39 cellular contexts compared by ENCODE assay signal in the genomic region with DNA sequence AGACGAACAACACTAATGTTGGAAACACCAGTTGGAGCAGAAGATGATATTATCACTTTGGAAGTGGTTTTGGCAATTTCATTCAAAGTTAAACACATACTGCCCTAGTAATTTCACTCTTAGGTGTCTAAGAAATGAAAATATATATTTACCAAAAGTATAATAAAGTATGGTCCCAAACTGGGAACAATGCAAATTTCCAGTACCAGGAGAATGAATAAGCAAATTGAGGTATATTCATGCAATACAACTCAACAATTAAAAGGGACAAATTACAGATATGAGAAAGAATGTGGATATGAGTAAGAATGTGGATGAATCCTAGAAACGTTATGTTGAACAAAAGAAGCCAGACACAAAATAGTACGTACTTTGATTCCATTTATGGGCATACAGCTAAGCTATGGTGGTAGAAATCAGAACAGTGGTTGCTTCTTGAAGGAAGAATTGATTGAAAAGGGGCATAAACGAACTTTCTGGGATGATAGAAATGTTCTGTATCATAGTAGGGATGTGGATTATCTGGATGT. TPM values are rescaled to one million over a fixed set of nuclear protein-coding genes. Genes with fewer than 3 reads are reported as not detected.
DNase-seq lines count a peak whose midpoint lies in the region; ATAC-seq and TF ChIP-seq lines count a peak whose summit lies in the region.
"Had no signal": no experiment of that assay in that cellular context is flagged by ENCODE, and none has a peak within 500 bp of the region (broad histone marks: within the 10 kb centered on the region; RNA-seq: fewer than 3 reads in every experiment).

No MANE protein-coding gene starts in this region.

- in situ Hi-C loops in brain microvascular endothelial cell (cut with HindIII; ENCODE audit: low pct_ligation_motif_present, low sequenced_read_pairs), result no loop called here

- peak; percentile 2 for DNase-seq in AG08395 (ENCODE audit: low spot score)
- DNase-seq in LHCN-M2 (ENCODE audit: low read depth), result peak; percentile 1
- no peak for DNase-seq in brain microvascular endothelial cell
- peak; percentile 46 for DNase-seq in foreskin melanocyte
- DNase-seq in DMS 273 (lab: John Stamatoyannopoulos, UW; ENCODE audit: unreplicated experiment), result no peak
- DNase-seq in activated CD8-positive, alpha-beta T cell treated with anti-CD3 and anti-CD28 coated beads, Interleukin-2, amount 10 ng/mL, durations not matched to agents 7 days and 5 days, result no peak
- no peak for DNase-seq in activated CD4-positive, alpha-beta T cell treated with anti-CD3 and anti-CD28 coated beads for 36 hours
- DNase-seq: activated CD4-positive, alpha-beta T cell treated with anti-CD3 and anti-CD28 coated beads, Interleukin-2, amount 50 U/mL, for 48 hours; activated naive CD4-positive, alpha-beta T cell treated with Interleukin-2 at 50 U/mL for 16 hours; adrenal gland; CD4-positive, CD25-positive, alpha-beta regulatory T cell; effector CD8-positive, alpha-beta T cell; KG1; left colon; mucosa of descending colon; NCI-H1417 treated with DMSO at 0.1 percent for 48 hours; NCI-H2029 treated with DMSO at 0.1 percent for 48 hours; NCI-H2227 treated with DMSO at 0.1 percent for 48 hours; NCI-H526 treated with DMSO at 0.1 percent for 48 hours; NK-92 treated with Interleukin-12 subunit alpha and Interleukin-12 subunit beta, amount 100 ng/mL, for 24 hours; pancreas; PC-3; stimulated activated CD4-positive, alpha-beta T cell treated with anti-CD3 and anti-CD28 coated beads, Interleukin-1b, Interleukin-23, amount 100 ng/mL, for 48 hours; stimulated activated naive CD8-positive, alpha-beta T cell treated with anti-CD3 and anti-CD28 coated beads, Interleukin-15, Interleukin-2, amounts not matched to agents 100 U/mL and 50 U/mL, for 24 hours; T-helper 17 cell had no signal

- no peak overlapping the region for H3K27ac Mint-ChIP-seq in activated CD8-positive, alpha-beta T cell treated with anti-CD3 and anti-CD28 coated beads, Interleukin-2, amount 10 ng/mL, durations not matched to agents 7 days and 5 days
- H3K27ac Mint-ChIP-seq in activated CD4-positive, alpha-beta T cell treated with anti-CD3 and anti-CD28 coated beads for 36 hours, result no peak overlapping the region
- H3K27ac Mint-ChIP-seq: activated T-helper 1 cell treated with anti-CD3 and anti-CD28 coated beads, Interleukin-12 subunit alpha, Interleukin-12 subunit beta, Interleukin-2, Interleukin-4 antibody, amounts not matched to agents 30 ng/mL and 10 ng/mL and 1 ng/mL, durations not matched to agents 14 hours and 24 hours and 36 hours; CD4-positive, CD25-positive, alpha-beta regulatory T cell; T-helper 17 cell had no signal

- TF ChIP-seq CTCF in brain microvascular endothelial cell (IDR thresholded peaks at IDR 0.05; ENCODE audit: low read depth, low read length, missing control alignments), result no peak

- CTCF ChIA-PET in activated CD8-positive, alpha-beta T cell treated with anti-CD3 and anti-CD28 coated beads, Interleukin-2, amount 10 ng/mL, durations not matched to agents 7 days and 5 days (lab: Charles Lee), result interaction anchor here (0.7 kb wide), 1 partner anchor 10 kb away, joined by 3 read pairs; the partner anchor contains the start of gene ELMOD2
- CTCF ChIA-PET in activated CD4-positive, alpha-beta T cell treated with anti-CD3 and anti-CD28 coated beads for 36 hours (lab: Charles Lee), result interaction anchor here (0.6 kb wide), 1 partner anchor 174 kb away, joined by 3 read pairs; no protein-coding TSS in a partner anchor

- no peaks in the 10 kb centered on the region for H3K9me3 Mint-ChIP-seq in activated CD8-positive, alpha-beta T cell treated with anti-CD3 and anti-CD28 coated beads, Interleukin-2, amount 10 ng/mL, durations not matched to agents 7 days and 5 days (ENCODE audit: insufficient read depth)
- H3K9me3 Mint-ChIP-seq in activated CD4-positive, alpha-beta T cell treated with anti-CD3 and anti-CD28 coated beads for 36 hours (ENCODE audit: low read depth), result no peaks in the 10 kb centered on the region
- H3K9me3 Mint-ChIP-seq: activated T-helper 1 cell treated with anti-CD3 and anti-CD28 coated beads, Interleukin-12 subunit alpha, Interleukin-12 subunit beta, Interleukin-2, Interleukin-4 antibody, amounts not matched to agents 30 ng/mL and 10 ng/mL and 1 ng/mL, durations not matched to agents 14 hours and 24 hours and 36 hours; CD4-positive, CD25-positive, alpha-beta regulatory T cell; natural killer cell treated with Interleukin-12 subunit alpha and Interleukin-12 subunit beta and Interleukin-15 and Interleukin-18, amount 100 ng/mL, for 72 hours had no signal

- peaks cover 4% of the 10 kb centered on the region for H3K4me1 Mint-ChIP-seq in activated CD8-positive, alpha-beta T cell treated with anti-CD3 and anti-CD28 coated beads, Interleukin-2, amount 10 ng/mL, durations not matched to agents 7 days and 5 days (ENCODE audit: low read depth)
- H3K4me1 Mint-ChIP-seq in activated CD4-positive, alpha-beta T cell treated with anti-CD3 and anti-CD28 coated beads for 36 hours, result no peaks in the 10 kb centered on the region

- peaks cover 4% of the 10 kb centered on the region for H3K36me3 ChIP-seq in brain microvascular endothelial cell (replicated peaks)
- H3K36me3 ChIP-seq: breast epithelium, pancreas, thoracic aorta had no signal

- intact Hi-C loops in activated CD4-positive, alpha-beta T cell treated with anti-CD3 and anti-CD28 coated beads for 36 hours (cut with DNase I, micrococcal nuclease), result no loop called here

- no peaks in the 10 kb centered on the region for H3K27me3 Mint-ChIP-seq in activated CD8-positive, alpha-beta T cell treated with anti-CD3 and anti-CD28 coated beads, Interleukin-2, amount 10 ng/mL, durations not matched to agents 7 days and 5 days (ENCODE audit: low read depth)
- H3K27me3 Mint-ChIP-seq in activated CD4-positive, alpha-beta T cell treated with anti-CD3 and anti-CD28 coated beads for 36 hours, result no peaks in the 10 kb centered on the region
- H3K27me3 Mint-ChIP-seq: CD4-positive, CD25-positive, alpha-beta regulatory T cell; natural killer cell treated with Interleukin-12 subunit alpha and Interleukin-12 subunit beta and Interleukin-15 and Interleukin-18, amount 100 ng/mL, for 72 hours; T-helper 17 cell had no signal

- POLR2A ChIA-PET in activated CD8-positive, alpha-beta T cell treated with anti-CD3 and anti-CD28 coated beads, Interleukin-2, amount 10 ng/mL, durations not matched to agents 7 days and 5 days (lab: Charles Lee), result no interaction called here
- POLR2A ChIA-PET in activated CD4-positive, alpha-beta T cell treated with anti-CD3 and anti-CD28 coated beads for 36 hours (lab: Charles Lee), result no interaction called here

- no peaks in the 10 kb centered on the region for H3K36me3 Mint-ChIP-seq in activated CD8-positive, alpha-beta T cell treated with anti-CD3 and anti-CD28 coated beads, Interleukin-2, amount 10 ng/mL, durations not matched to agents 7 days and 5 days (ENCODE audit: low read depth)
- H3K36me3 Mint-ChIP-seq in activated CD4-positive, alpha-beta T cell treated with anti-CD3 and anti-CD28 coated beads for 36 hours (ENCODE audit: low read depth), result peaks cover 23% of the 10 kb centered on the region
- H3K36me3 Mint-ChIP-seq: natural killer cell treated with Interleukin-12 subunit alpha and Interleukin-12 subunit beta and Interleukin-15 and Interleukin-18, amount 100 ng/mL, for 72 hours had no signal

- ATAC-seq in GM21825 (IDR thresholded peaks at IDR 0.05; ENCODE audit: unreplicated experiment), result no peak
- ATAC-seq in activated CD8-positive, alpha-beta T cell treated with anti-CD3 and anti-CD28 coated beads, Interleukin-2, amount 10 ng/mL, durations not matched to agents 7 days and 5 days, result no peak
- ATAC-seq in activated CD4-positive, alpha-beta T cell treated with anti-CD3 and anti-CD28 coated beads for 36 hours, result no peak
- ATAC-seq: gastroesophageal sphincter; left colon; mucosa of descending colon; natural killer cell treated with Interleukin-12 subunit alpha and Interleukin-12 subunit beta and Interleukin-15 and Interleukin-18, amount 100 ng/mL, for 72 hours; pancreas; PC-3; Right ventricle myocardium inferior; stimulated activated naive CD8-positive, alpha-beta T cell treated with anti-CD3 and anti-CD28 coated beads, Interleukin-15, Interleukin-2, amounts not matched to agents 100 U/mL and 50 U/mL, for 24 hours; T-helper 17 cell had no signal

- no peak overlapping the region for H3K4me3 ChIP-seq in brain microvascular endothelial cell (ENCODE audit: low read depth, low read length)
- H3K4me3 ChIP-seq: adrenal gland, breast epithelium, gastroesophageal sphincter, GM12878, hepatocyte, mucosa of descending colon, pancreas, thoracic aorta had no signal

- H3K4me3 Mint-ChIP-seq in activated CD8-positive, alpha-beta T cell treated with anti-CD3 and anti-CD28 coated beads, Interleukin-2, amount 10 ng/mL, durations not matched to agents 7 days and 5 days, result no peak overlapping the region
- H3K4me3 Mint-ChIP-seq in activated CD4-positive, alpha-beta T cell treated with anti-CD3 and anti-CD28 coated beads for 36 hours, result no peak overlapping the region
- H3K4me3 Mint-ChIP-seq: activated T-helper 1 cell treated with anti-CD3 and anti-CD28 coated beads, Interleukin-12 subunit alpha, Interleukin-12 subunit beta, Interleukin-2, Interleukin-4 antibody, amounts not matched to agents 30 ng/mL and 10 ng/mL and 1 ng/mL, durations not matched to agents 14 hours and 24 hours and 36 hours; CD4-positive, CD25-positive, alpha-beta regulatory T cell; natural killer cell treated with Interleukin-12 subunit alpha and Interleukin-12 subunit beta and Interleukin-15 and Interleukin-18, amount 100 ng/mL, for 72 hours; T-helper 17 cell had no signal

- peak overlapping the region; percentile 57 for H3K27ac ChIP-seq in brain microvascular endothelial cell
- H3K27ac ChIP-seq: 22Rv1, adrenal gland, breast epithelium, gastroesophageal sphincter, hepatocyte, pancreas, thoracic aorta had no signal

- H3K27me3 ChIP-seq in brain microvascular endothelial cell (replicated peaks), result no peaks in the 10 kb centered on the region
- H3K27me3 ChIP-seq: adrenal gland, breast epithelium, gastroesophageal sphincter, hepatocyte, pancreas had no signal

RNA-seq across cellular contexts. Expression of gene ELMOD2, which starts 10.0 kb away (rescaled TPM):
- total RNA-seq in LHCN-M2 (2014; rRNA removed), result 34.2 and 35.5 TPM in 2 replicates
- 6.4 TPM for polyA plus RNA-seq in LHCN-M2 (2012)
- 10 to 100 TPM; 13.1 to 15.5 TPM for total RNA-seq in activated CD8-positive, alpha-beta T cell treated with anti-CD3 and anti-CD28 coated beads, Interleukin-2, amount 10 ng/mL, durations not matched to agents 7 days and 5 days
- 10 to 100 TPM; 13.2 to 14.3 TPM for total RNA-seq in activated CD4-positive, alpha-beta T cell treated with anti-CD3 and anti-CD28 coated beads for 36 hours

RNA-seq across cellular contexts. Expression of gene UCP1, which starts 34.7 kb away (rescaled TPM):
- not detected in 2 replicates for total RNA-seq in LHCN-M2 (2014; rRNA removed)
- polyA plus RNA-seq in LHCN-M2 (2012), result not detected
- total RNA-seq in activated CD8-positive, alpha-beta T cell treated with anti-CD3 and anti-CD28 coated beads, Interleukin-2, amount 10 ng/mL, durations not matched to agents 7 days and 5 days, result not detected
- total RNA-seq in activated CD4-positive, alpha-beta T cell treated with anti-CD3 and anti-CD28 coated beads for 36 hours, result not detected
- total RNA-seq: activated T-helper 1 cell treated with anti-CD3 and anti-CD28 coated beads, Interleukin-12 subunit alpha, Interleukin-12 subunit beta, Interleukin-2, Interleukin-4 antibody, amounts not matched to agents 30 ng/mL and 10 ng/mL and 1 ng/mL, durations not matched to agents 14 hours and 24 hours and 36 hours; adrenal gland; CD4-positive, CD25-positive, alpha-beta regulatory T cell; gastroesophageal sphincter; GM12878; hepatocyte; left colon; lung microvascular endothelial cell; mucosa of descending colon; natural killer cell treated with Interleukin-12 subunit alpha and Interleukin-12 subunit beta and Interleukin-15 and Interleukin-18, amount 100 ng/mL, for 72 hours; pancreas; PC-3; renal cortical epithelial cell; Right ventricle myocardium inferior; T-helper 17 cell; thoracic aorta had no signal
- polyA plus RNA-seq: CD4-positive, CD25-positive, alpha-beta regulatory T cell; esophagus; GM12878; hepatocyte had no signal

RNA-seq across cellular contexts. Expression of gene MGAT4D, which starts 35.9 kb away (rescaled TPM):
- not detected in 2 replicates for total RNA-seq in LHCN-M2 (2014; rRNA removed)
- polyA plus RNA-seq in LHCN-M2 (2012), result not detected
- total RNA-seq in activated CD8-positive, alpha-beta T cell treated with anti-CD3 and anti-CD28 coated beads, Interleukin-2, amount 10 ng/mL, durations not matched to agents 7 days and 5 days, result not detected
- not detected for total RNA-seq in activated CD4-positive, alpha-beta T cell treated with anti-CD3 and anti-CD28 coated beads for 36 hours
- total RNA-seq: activated T-helper 1 cell treated with anti-CD3 and anti-CD28 coated beads, Interleukin-12 subunit alpha, Interleukin-12 subunit beta, Interleukin-2, Interleukin-4 antibody, amounts not matched to agents 30 ng/mL and 10 ng/mL and 1 ng/mL, durations not matched to agents 14 hours and 24 hours and 36 hours; adrenal gland; breast epithelium; CD4-positive, CD25-positive, alpha-beta regulatory T cell; Daoy; gastroesophageal sphincter; GM12878; hepatocyte; left colon; lung microvascular endothelial cell; mucosa of descending colon; natural killer cell treated with Interleukin-12 subunit alpha and Interleukin-12 subunit beta and Interleukin-15 and Interleukin-18, amount 100 ng/mL, for 72 hours; PC-3; renal cortical epithelial cell; Right ventricle myocardium inferior; T-helper 17 cell; thoracic aorta had no signal
- polyA plus RNA-seq: adrenal gland; CD4-positive, CD25-positive, alpha-beta regulatory T cell; esophagus; GM12878; hepatocyte; pancreas had no signal

Comparison
In these comparisons a context has a peak if more than half of its experiments do, and no peak if none do; other contexts are left out.
1. DNase-seq: peak in AG08395 (single experiment), LHCN-M2 (single experiment) and foreskin melanocyte (single experiment); none in brain microvascular endothelial cell (single experiment), DMS 273 (single experiment), activated CD8-positive, alpha-beta T cell treated with anti-CD3 and anti-CD28 coated beads, Interleukin-2, amount 10 ng/mL, durations not matched to agents 7 days and 5 days (single experiment) and activated CD4-positive, alpha-beta T cell treated with anti-CD3 and anti-CD28 coated beads for 36 hours (single experiment).